Comparison of ENCODE assay signal across 8 cellular contexts in the genomic region with DNA sequence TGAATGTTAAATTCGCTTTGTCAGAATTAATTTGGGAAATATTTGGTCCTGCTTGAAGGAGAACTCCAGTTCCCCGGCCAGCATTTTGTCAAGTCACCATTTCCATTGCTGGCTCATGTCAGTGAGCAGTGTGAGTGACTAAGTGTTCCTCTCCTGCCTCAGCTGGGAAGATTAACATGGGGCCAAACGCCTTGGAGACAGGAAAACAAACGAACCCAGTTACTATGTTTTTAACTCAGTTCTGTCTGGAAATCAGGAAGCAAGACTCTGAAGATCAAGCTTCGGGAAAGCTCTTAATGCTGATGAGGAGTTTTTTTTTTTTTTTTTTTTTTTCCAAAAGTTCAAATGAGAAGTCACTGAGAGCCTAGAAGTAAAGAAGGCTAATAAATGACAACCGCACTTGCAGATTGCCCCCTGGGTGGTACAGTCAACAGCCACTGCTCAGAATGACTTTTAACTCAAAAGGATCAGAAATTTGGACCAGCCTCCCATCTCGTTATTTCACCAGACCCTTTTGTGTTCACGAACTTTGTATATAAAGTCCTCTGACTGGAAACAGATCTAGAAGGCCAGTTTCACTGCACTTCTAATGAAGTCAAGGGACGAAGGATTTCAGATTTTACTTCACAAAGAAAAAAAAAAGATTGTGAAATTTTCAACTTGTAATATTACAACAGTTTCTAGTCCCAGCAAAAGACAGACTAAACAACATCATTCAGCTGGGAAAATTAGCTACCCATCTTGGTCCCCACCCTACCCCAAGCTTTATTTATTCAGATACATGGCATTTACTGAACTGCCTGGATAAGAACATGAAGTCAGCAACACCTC.
DNase-seq lines count a peak whose midpoint lies in the region; ATAC-seq, FAIRE-seq and TF ChIP-seq lines count a peak whose summit lies in the region.

No MANE protein-coding gene starts in this region.

- H3K4me1 ChIP-seq in breast epithelium (no peaks in the 10 kb centered on the region), stomach (peaks cover 6 to 55% (median 22%) of the 10 kb centered on the region in 4 donors)

- peak; percentile 23 for FAIRE-seq in HTR-8/SVneo (lab: Jason Lieb, UNC)

- no peaks in the 10 kb centered on the region for H3K27me3 ChIP-seq in breast epithelium
- no peaks in the 10 kb centered on the region for H3K27me3 ChIP-seq in kidney epithelial cell (ENCODE audit: control insufficient read depth, insufficient read depth, low read length)
- no peaks in the 10 kb centered on the region for H3K27me3 ChIP-seq in stomach

- TF ChIP-seq CTCF in breast epithelium (IDR thresholded peaks at IDR 0.05) (no peak), kidney epithelial cell (IDR thresholded peaks at IDR 0.05; ENCODE audit: insufficient read depth, low read length, poor library complexity, severe bottlenecking) (no peak), stomach (IDR thresholded peaks at IDR 0.05) (no peak)

- TF ChIP-seq EP300 in stomach (IDR thresholded peaks at IDR 0.05): peak; percentile 26

- DNase-seq in HTR-8/SVneo (ENCODE audit: insufficient read length, low spot score) (no peak), breast epithelium (ENCODE audit: low spot score in 2 of 2) (peak in 1 of 2 donors; percentile 52), kidney epithelial cell (ENCODE audit: low read depth) (peak; percentile 88), stomach (no peak), cerebellar nuclear complex (lab: John Stamatoyannopoulos, UW) (no peak)

- H3K36me3 ChIP-seq in breast epithelium (no peaks in the 10 kb centered on the region), kidney epithelial cell (ENCODE audit: control insufficient read depth, insufficient read depth, low read length) (no peaks in the 10 kb centered on the region), stomach (no peaks in the 10 kb centered on the region)

- intact Hi-C loops in breast epithelium (cut with DNase I; ENCODE audit: low total_unique reads): no loop called here
- intact Hi-C loops in stomach (cut with DNase I; ENCODE audit: low total_unique reads): no loop called here

- H3K27ac ChIP-seq in breast epithelium: peak overlapping the region; percentile 72 to 87
- H3K27ac ChIP-seq in stomach: peak overlapping the region in 4 of 5 donors; percentile 71 to 80 (median 78)

- TF ChIP-seq POLR2A in breast epithelium (IDR thresholded peaks at IDR 0.05) (no peak), stomach (IDR thresholded peaks at IDR 0.05) (no peak), GM18505 (IDR thresholded peaks at IDR 0.05; ENCODE audit: borderline replicate concordance, extremely low read depth, insufficient read depth, insufficient read length) (no peak)

- H3K4me3 ChIP-seq in breast epithelium (no peak overlapping the region), kidney epithelial cell (ENCODE audit: low read depth, low read length) (no peak overlapping the region), stomach (no peak overlapping the region)

- H3K9me3 ChIP-seq in breast epithelium: no peaks in the 10 kb centered on the region
- H3K9me3 ChIP-seq in stomach: no peaks in the 10 kb centered on the region

- ATAC-seq in GM21619 (IDR thresholded peaks at IDR 0.05; ENCODE audit: unreplicated experiment) (no peak), HG02973 (IDR thresholded peaks at IDR 0.05; ENCODE audit: unreplicated experiment) (no peak), GM18505 (IDR thresholded peaks at IDR 0.05; ENCODE audit: unreplicated experiment) (no peak)

- 38 to 65% (median 55%) methylated on average over 9 of the region's 9 CpGs for WGBS in stomach, 5 donors
